15 cellular contexts compared by ENCODE assay signal in the genomic region with DNA sequence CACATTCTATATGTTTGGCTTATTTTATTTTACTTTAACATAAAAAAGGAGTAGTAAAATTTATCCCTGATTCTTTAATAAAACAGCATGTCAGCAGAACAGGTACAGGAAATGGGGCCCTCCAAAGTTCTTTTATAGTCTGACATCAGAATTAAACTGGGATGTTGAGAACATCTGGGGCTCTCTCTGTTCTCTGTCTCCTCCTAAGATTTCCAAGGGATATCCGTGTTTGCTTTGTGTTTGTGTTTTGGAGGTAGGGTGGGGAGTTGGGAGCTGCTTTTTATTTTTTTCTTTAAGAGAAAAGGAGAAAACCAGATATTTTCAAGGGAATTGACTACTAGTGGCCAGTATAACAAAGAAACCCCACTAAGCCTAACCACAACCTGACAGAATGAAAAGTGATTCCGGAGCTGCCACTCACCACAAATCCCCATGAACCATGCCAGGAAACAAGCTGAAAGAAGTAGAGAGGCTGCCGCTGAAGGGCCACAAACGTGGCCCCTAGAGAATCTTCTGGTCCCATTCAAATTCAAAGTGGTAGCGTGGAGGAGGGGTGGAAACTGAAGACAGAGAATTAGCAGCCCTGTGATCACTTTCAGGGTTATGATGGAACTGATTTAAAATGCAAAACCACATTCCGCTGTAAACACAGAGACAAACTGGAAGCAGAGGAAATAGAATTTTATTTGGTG.
A peak's percentile ranks its signal among the peaks of the same experiment; 100 is the strongest.
DNase-seq lines count a peak whose midpoint lies in the region; ATAC-seq and TF ChIP-seq lines count a peak whose summit lies in the region.
"Had no signal": no experiment of that assay in that cellular context is flagged by ENCODE, and none has a peak within 500 bp of the region (broad histone marks: within the 10 kb centered on the region; RNA-seq: fewer than 3 reads in every experiment).

No MANE protein-coding gene starts in this region.

- H3K4me2 ChIP-seq in smooth muscle cell: peak overlapping the region; percentile 63
- H3K4me2 ChIP-seq: PC-9 had no signal

- peak overlapping the region; percentile 25; the same call in 1 of the 2 replicates for H3K4me3 ChIP-seq in HUES48 (ENCODE audit: low read depth, low read length)
- H3K4me3 ChIP-seq in left ventricle myocardium inferior: no peak overlapping the region
- H3K4me3 ChIP-seq in smooth muscle cell: no peak overlapping the region
- H3K4me3 ChIP-seq: PC-9, prostate gland had no signal

- H3K27me3 ChIP-seq in HUES48 (ENCODE audit: control insufficient read depth, insufficient read depth, low read length): no peaks in the 10 kb centered on the region
- H3K27me3 ChIP-seq in left ventricle myocardium inferior (ENCODE audit: low read depth): no peaks in the 10 kb centered on the region
- H3K27me3 ChIP-seq in smooth muscle cell (ENCODE audit: low read depth): no peaks in the 10 kb centered on the region

- H3F3A ChIP-seq in smooth muscle cell (ENCODE audit: low read depth): peaks cover 4% of the 10 kb centered on the region

- H3K9ac ChIP-seq in HUES48 (ENCODE audit: low read depth, low read length) (no peak overlapping the region; the same call in 1 of the 2 replicates), smooth muscle cell (ENCODE audit: low read depth) (no peak overlapping the region)

- DNase-seq in left ventricle myocardium inferior (no peak), smooth muscle cell (lab: John Stamatoyannopoulos, UW; ENCODE audit: unreplicated experiment) (no peak), GOT3 (lab: John Stamatoyannopoulos, UW) (no peak), NCI-H2171 (lab: John Stamatoyannopoulos, UW) (no peak), left lobe of liver (ENCODE audit: low spot score) (no peak)
- DNase-seq in effector CD8-positive, alpha-beta T cell (lab: John Stamatoyannopoulos, UW): no peak
- DNase-seq: Caco-2, Kasumi-1, left colon, PC-9, T-helper 9 cell had no signal

- no peaks in the 10 kb centered on the region for H3K9me3 ChIP-seq in HUES48 (ENCODE audit: control insufficient read depth, insufficient read depth, low read length)
- no peaks in the 10 kb centered on the region for H3K9me3 ChIP-seq in left ventricle myocardium inferior (replicated peaks)
- no peaks in the 10 kb centered on the region for H3K9me3 ChIP-seq in smooth muscle cell (replicated peaks; ENCODE audit: low read depth)
- H3K9me3 ChIP-seq: Caco-2, prostate gland had no signal

- peak; percentile 65 for ATAC-seq in GM21447 (IDR thresholded peaks at IDR 0.05; ENCODE audit: unreplicated experiment)
- ATAC-seq in left lobe of liver: no peak
- ATAC-seq: activated naive CD4-positive, alpha-beta T cell treated with anti-CD3 and anti-CD28 coated beads, Interleukin-2, amount 50 U/mL, for 72 hours; left colon had no signal

- H2AFZ ChIP-seq in smooth muscle cell (ENCODE audit: low read depth): peak overlapping the region; percentile 70
- H2AFZ ChIP-seq: PC-9 had no signal

- H3K27ac ChIP-seq in HUES48 (ENCODE audit: low read depth, low read length) (peak overlapping the region; percentile 90), left ventricle myocardium inferior (replicated peaks) (peak overlapping the region; percentile 75), smooth muscle cell (ENCODE audit: low read depth) (peak overlapping the region; percentile 51)
- H3K27ac ChIP-seq: PC-9, prostate gland had no signal

- H3K4me1 ChIP-seq in HUES48 (ENCODE audit: control insufficient read depth, insufficient read depth, low read length): peaks cover 47% of the 10 kb centered on the region
- H3K4me1 ChIP-seq in left ventricle myocardium inferior: peaks cover 47% of the 10 kb centered on the region
- peaks cover 30% of the 10 kb centered on the region for H3K4me1 ChIP-seq in smooth muscle cell (ENCODE audit: low read depth)
- H3K4me1 ChIP-seq: Caco-2, prostate gland had no signal

- H4K20me1 ChIP-seq in smooth muscle cell (ENCODE audit: low read depth): no peaks in the 10 kb centered on the region

- no peaks in the 10 kb centered on the region for H3K36me3 ChIP-seq in HUES48 (ENCODE audit: control insufficient read depth, insufficient read depth, low read length)
- no peaks in the 10 kb centered on the region for H3K36me3 ChIP-seq in left ventricle myocardium inferior
- no peaks in the 10 kb centered on the region for H3K36me3 ChIP-seq in smooth muscle cell (ENCODE audit: low read depth)
- H3K36me3 ChIP-seq: prostate gland had no signal

- intact Hi-C loops in left ventricle myocardium inferior (cut with micrococcal nuclease): no loop called here

- TF ChIP-seq CTCF in left ventricle myocardium inferior (IDR thresholded peaks at IDR 0.05; ENCODE audit: borderline replicate concordance): no peak
- no peak for TF ChIP-seq CTCF in smooth muscle cell (IDR thresholded peaks at IDR 0.05; ENCODE audit: borderline replicate concordance, insufficient read depth, poor library complexity, severe bottlenecking)

- no peaks in the 10 kb centered on the region for H3K79me2 ChIP-seq in smooth muscle cell (ENCODE audit: low read depth)

- WGBS in smooth muscle cell (ENCODE audit: low lambda C conversion rate): 18% methylated on average over 6 of the region's 6 CpGs
